ENCODE assay signal across 16 cellular contexts in the genomic region with DNA sequence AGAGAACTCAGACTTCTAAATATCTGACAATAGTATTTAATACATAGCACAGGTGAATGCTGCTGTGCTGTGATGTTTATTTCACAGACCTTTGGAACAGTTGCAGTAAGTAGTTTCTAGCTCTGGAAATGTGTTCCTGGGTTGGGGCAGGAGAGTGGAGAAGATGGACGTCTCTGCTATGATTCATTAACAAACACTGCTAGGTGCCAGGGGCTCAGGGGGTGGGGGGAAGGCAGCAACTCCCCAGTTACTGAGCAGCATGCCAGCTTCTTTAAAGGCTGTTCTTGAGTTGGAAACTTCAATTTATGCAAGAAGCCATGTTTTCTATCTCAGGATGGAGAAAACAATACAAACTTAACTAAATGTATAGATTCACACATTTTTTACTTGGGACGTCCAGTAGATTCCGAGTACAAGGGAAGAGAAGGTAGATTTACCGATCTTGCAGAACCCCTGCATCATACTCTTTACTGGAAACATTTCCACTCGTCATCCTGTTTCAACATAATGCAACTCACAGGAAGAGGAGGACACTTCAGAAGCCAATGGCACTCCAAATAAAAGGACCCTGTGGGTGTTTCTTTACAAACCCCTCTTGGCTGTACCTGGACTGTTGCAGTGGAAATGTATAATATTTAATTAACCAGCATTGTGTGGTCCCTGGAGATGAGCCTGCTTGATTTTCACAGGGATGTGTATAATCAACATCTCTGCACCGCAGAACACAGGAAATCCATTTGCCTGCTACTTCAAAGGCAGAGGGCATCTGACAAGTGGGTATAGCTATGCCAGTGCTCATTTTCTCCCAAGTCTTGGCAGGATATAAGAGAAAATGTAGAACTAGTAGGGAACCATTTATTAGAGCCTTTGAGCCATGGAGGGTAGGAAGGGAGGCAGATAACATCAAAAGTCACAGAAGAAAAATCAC.
DNase-seq lines count a peak whose midpoint lies in the region; ATAC-seq and TF ChIP-seq lines count a peak whose summit lies in the region.
"Had no signal": no experiment of that assay in that cellular context is flagged by ENCODE, and none has a peak within 500 bp of the region (broad histone marks: within the 10 kb centered on the region; RNA-seq: fewer than 3 reads in every experiment).

No MANE protein-coding gene starts in this region.

- H3K9me2 ChIP-seq in SK-N-SH, result no peaks in the 10 kb centered on the region

- no peak for TF ChIP-seq CTCF in SK-N-SH (IDR thresholded peaks at IDR 0.05)

- H3K36me3 ChIP-seq in SK-N-SH (replicated peaks in 1 of 2; ENCODE audit: control insufficient read depth in 1 of 2, insufficient read depth in 2 of 2, low read length in 1 of 2), result no peaks in the 10 kb centered on the region
- H3K36me3 ChIP-seq in MG63, result no peaks in the 10 kb centered on the region
- H3K36me3 ChIP-seq: adrenal gland, Peyer's patch, thoracic aorta had no signal

- H2AFZ ChIP-seq in SK-N-SH (ENCODE audit: low read depth), result no peak overlapping the region

- no peaks in the 10 kb centered on the region for H3K27me3 Mint-ChIP-seq in activated CD4-positive, alpha-beta memory T cell treated with anti-CD3 and anti-CD28 coated beads for 36 hours
- H3K27me3 Mint-ChIP-seq in naive thymus-derived CD8-positive, alpha-beta T cell, result no peaks in the 10 kb centered on the region

- TF ChIP-seq EP300 in SK-N-SH (IDR thresholded peaks at IDR 0.05; ENCODE audit: borderline replicate concordance in 1 of 2, low read depth in 1 of 2, low read length in 1 of 2), result no peak

- H3K27me3 ChIP-seq in SK-N-SH (ENCODE audit: insufficient read depth), result no peaks in the 10 kb centered on the region
- H3K27me3 ChIP-seq in MG63, result no peaks in the 10 kb centered on the region
- H3K27me3 ChIP-seq: adrenal gland, Peyer's patch had no signal

- no peak overlapping the region for H3K4me3 ChIP-seq in SK-N-SH (ENCODE audit: low read depth in 2 of 2, low read length in 1 of 2)
- no peak overlapping the region for H3K4me3 ChIP-seq in MG63
- H3K4me3 ChIP-seq: adrenal gland, Peyer's patch, smooth muscle cell, thoracic aorta had no signal

- 43% methylated on average over 6 of the region's 6 CpGs for whole genome bisulfite sequencing in SK-N-SH (ENCODE audit: low lambda C conversion rate)

- H4K20me1 ChIP-seq in SK-N-SH (ENCODE audit: insufficient read depth), result no peaks in the 10 kb centered on the region

- CTCF ChIA-PET in SK-N-SH (lab: Yijun Ruan, JAX), result no interaction called here
- CTCF ChIA-PET in activated CD4-positive, alpha-beta memory T cell treated with anti-CD3 and anti-CD28 coated beads for 36 hours (lab: Charles Lee), result interaction anchor here (0.6 kb wide), 1 partner anchor 430 kb away, joined by 3 read pairs; no protein-coding TSS in a partner anchor

- H3K27ac ChIP-seq in SK-N-SH (ENCODE audit: low read depth in 2 of 2, low read length in 1 of 2), result no peak overlapping the region
- H3K27ac ChIP-seq: adrenal gland, Peyer's patch, thoracic aorta had no signal

- H3F3A ChIP-seq in SK-N-SH (replicated peaks; ENCODE audit: insufficient read depth), result peaks cover 2% of the 10 kb centered on the region

- no peak overlapping the region for H3K4me3 Mint-ChIP-seq in activated CD4-positive, alpha-beta memory T cell treated with anti-CD3 and anti-CD28 coated beads for 36 hours
- H3K4me3 Mint-ChIP-seq in naive thymus-derived CD8-positive, alpha-beta T cell, result peak overlapping the region in 5 of 10 donors; percentile 7 to 56 (median 17)

- H3K4me2 ChIP-seq in SK-N-SH, result 0 out of 2 replicates have a peak overlapping the region, but pooled peaks have one; percentile 6
- H3K4me2 ChIP-seq: smooth muscle cell had no signal

- peaks cover 2% of the 10 kb centered on the region; the same call in 1 of the 2 replicates for H3K79me2 ChIP-seq in SK-N-SH (ENCODE audit: insufficient read depth)

- H3K4me1 Mint-ChIP-seq in activated CD4-positive, alpha-beta memory T cell treated with anti-CD3 and anti-CD28 coated beads for 36 hours (ENCODE audit: low read depth), result peaks cover 50% of the 10 kb centered on the region
- H3K4me1 Mint-ChIP-seq in naive thymus-derived CD8-positive, alpha-beta T cell, result peaks cover 23 to 60% (median 50%) of the 10 kb centered on the region in 4 donors

- H3K4me1 ChIP-seq in SK-N-SH (ENCODE audit: control insufficient read depth in 1 of 2, insufficient read depth in 2 of 2, low read depth in 1 of 2, low read length in 1 of 2), result peaks cover 2 to 5% of the 10 kb centered on the region in 2 experiments; a peak in 2 of 4 replicates
- H3K4me1 ChIP-seq: adrenal gland, Caco-2, Peyer's patch had no signal

- intact Hi-C loops in activated CD4-positive, alpha-beta memory T cell treated with anti-CD3 and anti-CD28 coated beads for 36 hours (cut with micrococcal nuclease), result no loop called here

- peak overlapping the region; percentile 81 for H3K27ac Mint-ChIP-seq in activated CD4-positive, alpha-beta memory T cell treated with anti-CD3 and anti-CD28 coated beads for 36 hours
- peak overlapping the region in 5 of 10 donors; percentile 52 to 73 (median 63) for H3K27ac Mint-ChIP-seq in naive thymus-derived CD8-positive, alpha-beta T cell

- TF ChIP-seq RAD21 in SK-N-SH (IDR thresholded peaks at IDR 0.05; ENCODE audit: low read length), result no peak

- H3K36me3 Mint-ChIP-seq in activated CD4-positive, alpha-beta memory T cell treated with anti-CD3 and anti-CD28 coated beads for 36 hours, result peaks cover 9% of the 10 kb centered on the region
- peaks cover 0 to 20% (median 5%) of the 10 kb centered on the region in 3 donors for H3K36me3 Mint-ChIP-seq in naive thymus-derived CD8-positive, alpha-beta T cell

- ATAC-seq in SK-N-SH treated with all-trans-retinoic acid at 6 μM for 48 hours (no peak; the same call in 2 of the 3 replicates), GM19035 (IDR thresholded peaks at IDR 0.05; ENCODE audit: unreplicated experiment) (no peak)
- ATAC-seq in naive thymus-derived CD8-positive, alpha-beta T cell, result peak; percentile 52 to 58

- H3K9ac ChIP-seq in SK-N-SH, result no peak overlapping the region

- H3K9me3 Mint-ChIP-seq in activated CD4-positive, alpha-beta memory T cell treated with anti-CD3 and anti-CD28 coated beads for 36 hours, result no peaks in the 10 kb centered on the region
- H3K9me3 Mint-ChIP-seq in naive thymus-derived CD8-positive, alpha-beta T cell, result peaks cover 0 to 4% (median 0%) of the 10 kb centered on the region in 9 donors

- DNase-seq in SK-N-SH (no peak), MG63 (peak; percentile 45), KG1 (lab: John Stamatoyannopoulos, UW) (no peak)
- no peak for DNase-seq in activated CD4-positive, alpha-beta memory T cell treated with anti-CD3 and anti-CD28 coated beads for 36 hours
- DNase-seq in naive thymus-derived CD8-positive, alpha-beta T cell, result peak in 1 of 10 donors; percentile 6
- DNase-seq in stimulated activated CD4-positive, alpha-beta T cell treated with anti-CD3 and anti-CD28 coated beads, Interleukin-4, amount 100 ng/mL, for 1 hour, result no peak
- DNase-seq: adrenal gland, Caco-2, H7, NCI-H226, occipital lobe, Peyer's patch had no signal

- POLR2A ChIA-PET in SK-N-SH (lab: Yijun Ruan, JAX), result no interaction called here
- POLR2A ChIA-PET in activated CD4-positive, alpha-beta memory T cell treated with anti-CD3 and anti-CD28 coated beads for 36 hours (lab: Charles Lee), result no interaction called here
- POLR2A ChIA-PET in naive thymus-derived CD8-positive, alpha-beta T cell (lab: Charles Lee), result no interaction called here

- H3K9me3 ChIP-seq in SK-N-SH (no peaks in the 10 kb centered on the region), MG63 (no peaks in the 10 kb centered on the region)
- H3K9me3 ChIP-seq: adrenal gland, Caco-2, Peyer's patch, thoracic aorta had no signal

TF ChIP-seq in SK-N-SH, 30 proteins besides CTCF, POLR2A, EP300 and RAD21:
- TF ChIP-seq MXI1 (IDR thresholded peaks at IDR 0.05; ENCODE audit: low read depth, low read length) (no peak), GATA2 (CRISPR knock-in tag; IDR thresholded peaks at IDR 0.05) (no peak), RFX5 (IDR thresholded peaks at IDR 0.05; ENCODE audit: low read length) (no peak)
- TF ChIP-seq, protein P1, sequence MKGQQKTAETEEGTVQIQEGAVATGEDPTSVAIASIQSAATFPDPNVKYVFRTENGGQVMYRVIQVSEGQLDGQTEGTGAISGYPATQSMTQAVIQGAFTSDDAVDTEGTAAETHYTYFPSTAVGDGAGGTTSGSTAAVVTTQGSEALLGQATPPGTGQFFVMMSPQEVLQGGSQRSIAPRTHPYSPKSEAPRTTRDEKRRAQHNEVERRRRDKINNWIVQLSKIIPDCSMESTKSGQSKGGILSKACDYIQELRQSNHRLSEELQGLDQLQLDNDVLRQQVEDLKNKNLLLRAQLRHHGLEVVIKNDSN (IDR thresholded peaks at IDR 0.05; ENCODE audit: borderline replicate concordance, low read depth), result no peak

TF ChIP-seq in SK-N-SH treated with all-trans-retinoic acid at 6 μM for 48 hours, 23 proteins besides CTCF, POLR2A, EP300 and RAD21:
- TF ChIP-seq ZFP3 (CRISPR knock-in tag; IDR thresholded peaks at IDR 0.05) (no peak), RARB (CRISPR knock-in tag; IDR thresholded peaks at IDR 0.05) (no peak), ZNF8 (CRISPR knock-in tag; IDR thresholded peaks at IDR 0.05) (no peak)
- TF ChIP-seq, protein P2, sequence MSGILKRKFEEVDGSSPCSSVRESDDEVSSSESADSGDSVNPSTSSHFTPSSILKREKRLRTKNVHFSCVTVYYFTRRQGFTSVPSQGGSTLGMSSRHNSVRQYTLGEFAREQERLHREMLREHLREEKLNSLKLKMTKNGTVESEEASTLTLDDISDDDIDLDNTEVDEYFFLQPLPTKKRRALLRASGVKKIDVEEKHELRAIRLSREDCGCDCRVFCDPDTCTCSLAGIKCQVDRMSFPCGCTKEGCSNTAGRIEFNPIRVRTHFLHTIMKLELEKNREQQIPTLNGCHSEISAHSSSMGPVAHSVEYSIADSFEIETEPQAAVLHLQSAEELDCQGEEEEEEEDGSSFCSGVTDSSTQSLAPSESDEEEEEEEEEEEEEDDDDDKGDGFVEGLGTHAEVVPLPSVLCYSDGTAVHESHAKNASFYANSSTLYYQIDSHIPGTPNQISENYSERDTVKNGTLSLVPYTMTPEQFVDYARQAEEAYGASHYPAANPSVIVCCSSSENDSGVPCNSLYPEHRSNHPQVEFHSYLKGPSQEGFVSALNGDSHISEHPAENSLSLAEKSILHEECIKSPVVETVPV (CRISPR knock-in tag; IDR thresholded peaks at IDR 0.05), result no peak

Comparison
In these comparisons a context has a peak if more than half of its experiments do, and no peak if none do; other contexts are left out.
1. ATAC-seq: peak in naive thymus-derived CD8-positive, alpha-beta T cell (2 of 2); none in SK-N-SH treated with all-trans-retinoic acid at 6 μM for 48 hours (single experiment) and GM19035 (single experiment).